In genomic region chr6:45421700-45422540, GRCh38 we compare ENCODE assay signal across 1 cellular context.
TF ChIP-seq lines count a peak whose summit lies in the region.

No MANE protein-coding gene starts in this region.

TF ChIP-seq in HEK293, 187 proteins besides CTCF, POLR2A, EP300 and RAD21 (continued from another document):
- peak; percentile 92 for TF ChIP-seq ZNF398 (tag by site-specific recombination; IDR thresholded peaks at IDR 0.05)
- TF ChIP-seq KLF10 (tag by site-specific recombination; IDR thresholded peaks at IDR 0.05) = peak; percentile 70
- peak; percentile 49 for TF ChIP-seq ZFHX2 (tag by site-specific recombination; conservative IDR thresholded peaks at IDR 0.05)
- peak; percentile 83; the same call in 1 of the 2 replicates for TF ChIP-seq ZNF777 (tag by site-specific recombination; IDR thresholded peaks at IDR 0.05; ENCODE audit: borderline replicate concordance)
- TF ChIP-seq ZNF704 (tag by site-specific recombination; IDR thresholded peaks at IDR 0.05) = no peak
- 0 out of 2 replicates have a peak, but pooled peaks have one; percentile 35 for TF ChIP-seq ZNF76 (tag by site-specific recombination; IDR thresholded peaks at IDR 0.05; ENCODE audit: borderline replicate concordance, low read depth)
- TF ChIP-seq ZNF843 (tag by site-specific recombination; IDR thresholded peaks at IDR 0.05) = no peak
- peak; percentile 10; the same call in 1 of the 2 replicates for TF ChIP-seq HOXD13 (CRISPR knock-in tag; IDR thresholded peaks at IDR 0.05; ENCODE audit: borderline replicate concordance)
- TF ChIP-seq ZBTB10 (tag by site-specific recombination; IDR thresholded peaks at IDR 0.05) = peak; percentile 17; the same call in 1 of the 2 replicates
- peak; percentile 14; the same call in 1 of the 2 replicates for TF ChIP-seq ZBTB48 (tag by site-specific recombination; IDR thresholded peaks at IDR 0.05)
- TF ChIP-seq ZBTB11 (tag by site-specific recombination; conservative IDR thresholded peaks at IDR 0.05; ENCODE audit: low read depth) = 0 out of 2 replicates have a peak, but pooled peaks have one; percentile 25
- peak; percentile 40; the same call in 1 of the 2 replicates for TF ChIP-seq ZBTB20 (tag by site-specific recombination; IDR thresholded peaks at IDR 0.05)
- no peak for TF ChIP-seq ZNF513 (tag by site-specific recombination; IDR thresholded peaks at IDR 0.05)
- peak; percentile 30; the same call in 1 of the 2 replicates for TF ChIP-seq ZEB2 (tag by site-specific recombination; IDR thresholded peaks at IDR 0.05)
- TF ChIP-seq ZNF214 (tag by site-specific recombination; IDR thresholded peaks at IDR 0.05; ENCODE audit: borderline replicate concordance) = no peak
- no peak for TF ChIP-seq ZNF138 (tag by site-specific recombination; IDR thresholded peaks at IDR 0.05; ENCODE audit: borderline replicate concordance)
- TF ChIP-seq KLF17 (tag by site-specific recombination; IDR thresholded peaks at IDR 0.05) = no peak
- peak; percentile 67 for TF ChIP-seq KLF9 (tag by site-specific recombination; IDR thresholded peaks at IDR 0.05; ENCODE audit: low read depth)
- TF ChIP-seq BCL11B (tag by site-specific recombination; IDR thresholded peaks at IDR 0.05; ENCODE audit: low read depth) = peak; percentile 45; the same call in 1 of the 2 replicates
- TF ChIP-seq BCL6B (tag by site-specific recombination; IDR thresholded peaks at IDR 0.05) = no peak
- peak; percentile 19; the same call in 1 of the 2 replicates for TF ChIP-seq ZNF2 (tag by site-specific recombination; IDR thresholded peaks at IDR 0.05)
- peak; percentile 11 for TF ChIP-seq SP7 (tag by site-specific recombination; IDR thresholded peaks at IDR 0.05)
- peak; percentile 40; the same call in 1 of the 2 replicates for TF ChIP-seq ZNF324 (tag by site-specific recombination; IDR thresholded peaks at IDR 0.05)
- no peak for TF ChIP-seq ZNF121 (tag by site-specific recombination; IDR thresholded peaks at IDR 0.05)
- no peak for TF ChIP-seq ZNF639 (tag by site-specific recombination; IDR thresholded peaks at IDR 0.05)
